ENCODE assay signal across 12 cellular contexts in the genomic region with DNA sequence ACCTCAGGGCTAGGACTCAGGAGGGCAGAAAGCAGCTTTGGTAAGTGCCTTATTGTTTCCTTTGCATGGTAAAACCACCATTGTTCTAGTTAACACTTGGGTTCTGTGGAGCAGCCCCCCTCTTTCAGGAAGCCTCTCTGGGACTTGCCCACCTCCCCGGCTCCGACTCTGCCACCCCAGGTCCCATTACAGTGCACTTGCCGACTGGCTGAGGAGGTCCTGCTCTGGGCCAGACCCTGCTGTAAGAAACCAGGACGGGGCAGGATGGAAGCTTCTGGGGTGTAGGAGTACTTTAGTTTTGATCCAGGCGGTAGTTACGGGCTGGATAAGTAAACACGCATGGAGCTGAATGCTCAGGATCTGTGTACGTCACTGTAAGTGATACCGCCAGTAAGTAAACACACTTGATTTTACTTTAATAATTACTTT. TPM values are rescaled to one million over a fixed set of nuclear protein-coding genes. Genes with fewer than 3 reads are reported as not detected.
DNase-seq lines count a peak whose midpoint lies in the region; ATAC-seq and TF ChIP-seq lines count a peak whose summit lies in the region.
"Had no signal": no experiment of that assay in that cellular context is flagged by ENCODE, and none has a peak within 500 bp of the region (broad histone marks: within the 10 kb centered on the region; RNA-seq: fewer than 3 reads in every experiment).

No MANE protein-coding gene starts in this region.

- no peak overlapping the region for H3K9ac ChIP-seq in BLaER1

- no peak overlapping the region for H2AFZ ChIP-seq in osteoblast (ENCODE audit: low read length)

- H3K4me1 ChIP-seq in BLaER1 (peaks cover 58% of the 10 kb centered on the region), heart left ventricle (peaks cover 0 to 71% (median 50%) of the 10 kb centered on the region in 12 donors), osteoblast (ENCODE audit: insufficient read depth, low read length) (no peaks in the 10 kb centered on the region)

- peak overlapping the region; percentile 47 for H3K4me2 ChIP-seq in BLaER1
- no peak overlapping the region for H3K4me2 ChIP-seq in osteoblast (ENCODE audit: insufficient read depth, low read length)

- no peak for TF ChIP-seq POLR2A in heart left ventricle (IDR thresholded peaks at IDR 0.05)

- WGBS in heart left ventricle, 4 donors = 56 to 71% (median 67%) methylated on average over 9 of the region's 9 CpGs

- intact Hi-C loops in heart left ventricle (cut with DNase I) = loop anchor here in 1 of 10 donors (10.0 kb wide), 1 partner anchor 51 kb away; no protein-coding TSS in a partner anchor

- H3K79me2 ChIP-seq in osteoblast (ENCODE audit: insufficient read depth, low read length) = no peaks in the 10 kb centered on the region

- TF ChIP-seq CTCF in heart left ventricle (IDR thresholded peaks at IDR 0.05) (no peak), osteoblast (IDR thresholded peaks at IDR 0.05; ENCODE audit: extremely low read depth, low read depth, low read length) (no peak)

- no peak overlapping the region for H3K4me3 ChIP-seq in BLaER1
- H3K4me3 ChIP-seq in heart left ventricle = no peak overlapping the region
- no peak overlapping the region for H3K4me3 ChIP-seq in osteoblast (ENCODE audit: insufficient read depth, low read length)
- H3K4me3 ChIP-seq: adrenal gland, mucosa of descending colon had no signal

- H3K27ac ChIP-seq in BLaER1 (no peak overlapping the region), heart left ventricle (peak overlapping the region; percentile 54 to 99 (median 84)), osteoblast (ENCODE audit: low read depth, low read length) (no peak overlapping the region)

- ATAC-seq in heart left ventricle = peak in 3 of 4 donors; percentile 14 to 69 (median 46)
- ATAC-seq: mucosa of descending colon had no signal

- H3K36me3 ChIP-seq in BLaER1 = peaks cover 41% of the 10 kb centered on the region
- peaks cover 0 to 60% (median 37%) of the 10 kb centered on the region in 9 donors for H3K36me3 ChIP-seq in heart left ventricle
- H3K36me3 ChIP-seq in osteoblast (ENCODE audit: insufficient read depth, low read length) = no peaks in the 10 kb centered on the region

- peaks cover 62% of the 10 kb centered on the region for H4K20me1 ChIP-seq in BLaER1
- no peaks in the 10 kb centered on the region for H4K20me1 ChIP-seq in osteoblast (ENCODE audit: insufficient read depth, low read length)

- H3K27me3 ChIP-seq in BLaER1 (no peaks in the 10 kb centered on the region), heart left ventricle (no peaks in the 10 kb centered on the region), osteoblast (ENCODE audit: insufficient read depth, low read length) (no peaks in the 10 kb centered on the region)
- H3K27me3 ChIP-seq: adrenal gland had no signal

- DNase-seq in NCI-H69 (lab: John Stamatoyannopoulos, UW) = peak; percentile 6
- peak in 3 of 5 donors; percentile 35 to 46 (median 41) for DNase-seq in heart left ventricle
- peak; percentile 76 for DNase-seq in osteoblast (ENCODE audit: insufficient read length, low spot score, missing footprints)
- no peak for DNase-seq in effector CD8-positive, alpha-beta T cell (lab: John Stamatoyannopoulos, UW)
- DNase-seq in DMS 273 (lab: John Stamatoyannopoulos, UW; ENCODE audit: unreplicated experiment) = no peak
- no peak for DNase-seq in NCI-H2196 treated with DMSO at 0.1 percent for 48 hours (lab: John Stamatoyannopoulos, UW; ENCODE audit: unreplicated experiment)
- DNase-seq in GM03348 (ENCODE audit: low spot score) = no peak
- DNase-seq: NCI-H226, small intestine had no signal

- no peaks in the 10 kb centered on the region for H3K9me3 ChIP-seq in BLaER1
- H3K9me3 ChIP-seq in heart left ventricle = no peaks in the 10 kb centered on the region
- H3K9me3 ChIP-seq in osteoblast (ENCODE audit: low read depth, low read length) = no peaks in the 10 kb centered on the region
- H3K9me3 ChIP-seq: adrenal gland, mucosa of descending colon had no signal

RNA-seq across cellular contexts. Expression of a gene that starts 25.4 kb away (rescaled TPM):
- total RNA-seq in heart left ventricle (10 to 100 TPM; 12.7 to 23.7 (median 17.9) TPM), osteoblast (47.4 and 47.8 TPM in 2 replicates)
- polyA plus RNA-seq in heart left ventricle = 10 to 100 TPM; 21.0 to 23.7 TPM

RNA-seq across cellular contexts. Expression of a gene that starts 41.4 kb away (rescaled TPM):
- 1 to 10 TPM in 2 of 9 donors, under 1 TPM in 7; 0.14 to 1.6 (median 0.56) TPM for total RNA-seq in heart left ventricle
- polyA plus RNA-seq in heart left ventricle = under 1 TPM; 0.22 to 0.30 TPM
- total RNA-seq in osteoblast = under 0.01 TPM in 1 of 2 replicates, not detected in the other

Comparison
In these comparisons a context has a peak if more than half of its experiments do, and no peak if none do; other contexts are left out.
1. H3K27ac ChIP-seq: peak in heart left ventricle (12 of 12); none in BLaER1 (single experiment) and osteoblast (single experiment).
2. DNase-seq: peak in NCI-H69 (single experiment), heart left ventricle (3 of 5) and osteoblast (single experiment); none in effector CD8-positive, alpha-beta T cell (single experiment), DMS 273 (single experiment), NCI-H2196 treated with DMSO at 0.1 percent for 48 hours (single experiment) and GM03348 (single experiment).